Comparison of ENCODE assay signal across 13 cellular contexts in genomic region chr4:40887690-40888089, GRCh38.
A peak's percentile ranks its signal among the peaks of the same experiment; 100 is the strongest.
DNase-seq lines count a peak whose midpoint lies in the region; ATAC-seq and TF ChIP-seq lines count a peak whose summit lies in the region.
"Had no signal": no experiment of that assay in that cellular context is flagged by ENCODE, and none has a peak within 500 bp of the region (broad histone marks: within the 10 kb centered on the region; RNA-seq: fewer than 3 reads in every experiment).

No MANE protein-coding gene starts in this region.

- POLR2A ChIA-PET in MCF 10A (lab: Yijun Ruan, JAX), result interaction anchor here (0.6 kb wide), 1 partner anchor 197 kb away, joined by 4 read pairs; no protein-coding TSS in a partner anchor

- no peak overlapping the region for H3K4me3 Mint-ChIP-seq in MCF 10A (ENCODE audit: unreplicated experiment)
- H3K4me3 Mint-ChIP-seq: activated CD4-positive, alpha-beta T cell treated with anti-CD3 and anti-CD28 coated beads, Interleukin-2, amount 10 ng/mL, durations not matched to agents 24 days and 14 days had no signal

- H3K27me3 ChIP-seq in mammary epithelial cell (ENCODE audit: insufficient read depth, low read length) (no peaks in the 10 kb centered on the region), adipocyte (replicated peaks; ENCODE audit: control insufficient read depth, insufficient read depth, low read length) (no peaks in the 10 kb centered on the region)
- H3K27me3 ChIP-seq: BLaER1 treated with 17β-estradiol and CSF1 and Interleukin-3, amounts not matched to agents 10 nM and 100 nM had no signal

- no peaks in the 10 kb centered on the region for H3K9me3 Mint-ChIP-seq in MCF 10A (ENCODE audit: unreplicated experiment)
- H3K9me3 Mint-ChIP-seq: activated CD4-positive, alpha-beta T cell treated with anti-CD3 and anti-CD28 coated beads, Interleukin-2, amount 10 ng/mL, durations not matched to agents 24 days and 14 days; activated naive CD4-positive, alpha-beta T cell treated with anti-CD3 and anti-CD28 coated beads, Interleukin-2, amount 50 U/mL, for 72 hours had no signal

- BruUV-seq in MCF 10A (replicated peaks; lab: Mats Ljungman, UMichigan) (no TSS peak), mammary epithelial cell (replicated peaks; lab: Mats Ljungman, UMichigan) (no TSS peak)

- H3K9ac ChIP-seq in mammary epithelial cell (ENCODE audit: insufficient read depth, low read length), result no peak overlapping the region
- H3K9ac ChIP-seq in adipocyte (ENCODE audit: low read length), result peak overlapping the region; percentile 58

- ATAC-seq in left ventricle myocardium superior (peak; percentile 59), GM21423 (IDR thresholded peaks at IDR 0.05; ENCODE audit: unreplicated experiment) (no peak)

- dilution Hi-C loops in mammary epithelial cell (cut with HindIII; ENCODE audit: low sequenced_read_pairs), result no loop called here

- H2AFZ ChIP-seq in mammary epithelial cell (ENCODE audit: low read depth, low read length), result no peak overlapping the region

- in situ Hi-C loops in mammary epithelial cell (cut with MboI; ENCODE audit: low sequenced_read_pairs in 2 of 2), result no loop called here

- no peaks in the 10 kb centered on the region for H3K79me2 ChIP-seq in mammary epithelial cell (ENCODE audit: insufficient read depth, low read length)

- H3K4me2 ChIP-seq in mammary epithelial cell (ENCODE audit: insufficient read depth, low read depth, low read length), result no peak overlapping the region

- H3K27me3 Mint-ChIP-seq in MCF 10A (ENCODE audit: insufficient read depth, unreplicated experiment), result no peaks in the 10 kb centered on the region

- no peaks in the 10 kb centered on the region for H3K4me1 Mint-ChIP-seq in MCF 10A (ENCODE audit: insufficient read depth, unreplicated experiment)

- H3K4me3 ChIP-seq in mammary epithelial cell (replicated peaks in 1 of 3; ENCODE audit: insufficient read depth in 1 of 3, low read depth in 2 of 3, low read length in 3 of 3) (no peak overlapping the region), adipocyte (ENCODE audit: low read length) (peak overlapping the region; percentile 49)
- H3K4me3 ChIP-seq: BLaER1 treated with 17β-estradiol and CSF1 and Interleukin-3, amounts not matched to agents 10 nM and 100 nM had no signal

- H3K4me1 ChIP-seq in mammary epithelial cell (ENCODE audit: insufficient read depth, low read length) (no peaks in the 10 kb centered on the region), adipocyte (ENCODE audit: control insufficient read depth, insufficient read depth, low read length) (peaks cover 17% of the 10 kb centered on the region)

- intact Hi-C loops in MCF 10A (cut with micrococcal nuclease) (no loop called here), mammary epithelial cell (cut with micrococcal nuclease) (no loop called here), left ventricle myocardium superior (cut with micrococcal nuclease) (no loop called here)

- H3K9me3 ChIP-seq in mammary epithelial cell (replicated peaks; ENCODE audit: insufficient read depth, low read length) (no peaks in the 10 kb centered on the region), adipocyte (ENCODE audit: control insufficient read depth, low read length) (no peaks in the 10 kb centered on the region)

- DNase-seq in MCF 10A (ENCODE audit: unreplicated experiment) (peak; percentile 10), mammary epithelial cell (no peak), adipocyte (ENCODE audit: low read depth) (peak; percentile 60), left ventricle myocardium superior (no peak), substantia nigra (lab: John Stamatoyannopoulos, UW) (peak in 5 of 49 donors; percentile 3 to 38 (median 15)), NCI-H2196 (lab: John Stamatoyannopoulos, UW; ENCODE audit: unreplicated experiment) (no peak), cerebellum (ENCODE audit: low spot score) (no peak)
- DNase-seq: activated CD4-positive, alpha-beta T cell treated with anti-CD3 and anti-CD28 coated beads, Interleukin-2, amount 10 ng/mL, durations not matched to agents 24 days and 14 days; mesendoderm had no signal

- H3K36me3 Mint-ChIP-seq in MCF 10A (ENCODE audit: insufficient read depth, unreplicated experiment), result peaks cover 79% of the 10 kb centered on the region
- H3K36me3 Mint-ChIP-seq: activated naive CD4-positive, alpha-beta T cell treated with anti-CD3 and anti-CD28 coated beads, Interleukin-2, amount 50 U/mL, for 72 hours had no signal

- 93% methylated on average over 9 of the region's 9 CpGs for WGBS in mammary epithelial cell (ENCODE audit: low coverage, missing lambda C conversion rate)

- TF ChIP-seq CTCF in MCF 10A (IDR thresholded peaks at IDR 0.05; ENCODE audit: unreplicated experiment) (no peak), mammary epithelial cell (conservative IDR thresholded peaks at IDR 0.05 in 1 of 2, IDR thresholded peaks at IDR 0.05 in 1 of 2; ENCODE audit: extremely low read depth in 1 of 2, insufficient read depth in 1 of 2, low read depth in 1 of 2, low read length in 2 of 2) (no peak)

- H3K36me3 ChIP-seq in mammary epithelial cell (ENCODE audit: insufficient read depth, low read length) (peaks cover 19% of the 10 kb centered on the region), adipocyte (ENCODE audit: control insufficient read depth, insufficient read depth, low read length, severe bottlenecking) (peaks cover 42% of the 10 kb centered on the region)

- CTCF ChIA-PET in MCF 10A (lab: Yijun Ruan, JAX) (interaction anchor here (2.5 kb wide), 1 partner anchor 9 kb away, joined by 13 read pairs; no protein-coding TSS in a partner anchor), mammary epithelial cell (lab: Charles Lee; ENCODE audit: low non-redundant PET) (interaction anchor here (0.7 kb wide), 1 partner anchor 67 kb away, joined by 6 read pairs; no protein-coding TSS in a partner anchor)

- no peaks in the 10 kb centered on the region for H4K20me1 ChIP-seq in mammary epithelial cell (ENCODE audit: insufficient read depth, low read length)
- H4K20me1 ChIP-seq: BLaER1 treated with 17β-estradiol and CSF1 and Interleukin-3, amounts not matched to agents 10 nM and 100 nM had no signal

- no peak overlapping the region for H3K27ac ChIP-seq in mammary epithelial cell (ENCODE audit: insufficient read depth, low read depth, low read length)
- peak overlapping the region; percentile 11 for H3K27ac ChIP-seq in substantia nigra (ENCODE audit: low read depth, low read length, poor library complexity, severe bottlenecking)
- H3K27ac ChIP-seq: epithelial cell of prostate had no signal

- no peak overlapping the region for H3K27ac Mint-ChIP-seq in MCF 10A (ENCODE audit: low read depth, unreplicated experiment)
- H3K27ac Mint-ChIP-seq: activated CD4-positive, alpha-beta T cell treated with anti-CD3 and anti-CD28 coated beads, Interleukin-2, amount 10 ng/mL, durations not matched to agents 24 days and 14 days; activated naive CD4-positive, alpha-beta T cell treated with anti-CD3 and anti-CD28 coated beads, Interleukin-2, amount 50 U/mL, for 72 hours had no signal

Comparison
In these comparisons a context has a peak if more than half of its experiments do, and no peak if none do; other contexts are left out.
1. DNase-seq: peak in MCF 10A (single experiment) and adipocyte (single experiment); none in mammary epithelial cell (single experiment), left ventricle myocardium superior (single experiment), NCI-H2196 (single experiment) and cerebellum (single experiment).